13 cellular contexts compared by ENCODE assay signal in genomic region chr2:203783496-203784203, GRCh38.
DNase-seq lines count a peak whose midpoint lies in the region; ATAC-seq and TF ChIP-seq lines count a peak whose summit lies in the region.
"Had no signal": no experiment of that assay in that cellular context is flagged by ENCODE, and none has a peak within 500 bp of the region (broad histone marks: within the 10 kb centered on the region; RNA-seq: fewer than 3 reads in every experiment).

No MANE protein-coding gene starts in this region.

- intact Hi-C loops in Caco-2 (cut with micrococcal nuclease; ENCODE audit: unreplicated experiment): loop anchor here (1.0 to 5.0 kb wide), 7 partner anchors 32 to 248 kb away; partner anchors contain the start of gene RAPH1
- intact Hi-C loops in stomach (cut with DNase I; ENCODE audit: low total_unique reads): no loop called here

- no peaks in the 10 kb centered on the region for H3K27me3 ChIP-seq in Caco-2 (replicated peaks; ENCODE audit: control insufficient read depth, insufficient read depth, low read length)
- no peaks in the 10 kb centered on the region for H3K27me3 ChIP-seq in Loucy (ENCODE audit: insufficient read depth, low read length, poor library complexity, severe bottlenecking)
- H3K27me3 ChIP-seq in fibroblast of lung (ENCODE audit: control insufficient read depth, insufficient read depth, low read length): no peaks in the 10 kb centered on the region
- no peaks in the 10 kb centered on the region for H3K27me3 ChIP-seq in stomach

- POLR2A ChIA-PET in Caco-2 (lab: Charles Lee): interaction anchor here (0.9 to 1.7 kb wide), 5 partner anchors 30 to 250 kb away, joined by 3 to 9 read pairs (median 3); no protein-coding TSS in a partner anchor

- H3K27me3 Mint-ChIP-seq in Caco-2 (ENCODE audit: insufficient read depth, unreplicated experiment): no peaks in the 10 kb centered on the region

- peaks cover 9% of the 10 kb centered on the region for H3K9me3 Mint-ChIP-seq in Caco-2 (ENCODE audit: unreplicated experiment)

- TSS peak; percentile 65 for BruUV-seq in Caco-2 (replicated peaks; lab: Mats Ljungman, UMichigan)

- no peaks in the 10 kb centered on the region for H3K9me2 ChIP-seq in Loucy (replicated peaks; ENCODE audit: low read depth, low read length)

- no peak for ATAC-seq in GM19351 (IDR thresholded peaks at IDR 0.05; ENCODE audit: unreplicated experiment)

- no peak for TF ChIP-seq EP300 in stomach (IDR thresholded peaks at IDR 0.05)

- H3K9me3 ChIP-seq in Caco-2 (no peaks in the 10 kb centered on the region), Loucy (ENCODE audit: insufficient read depth, low read depth, low read length) (no peaks in the 10 kb centered on the region), fibroblast of lung (ENCODE audit: control insufficient read depth, insufficient read depth, low read depth, low read length) (no peaks in the 10 kb centered on the region), stomach (no peaks in the 10 kb centered on the region)

- H3F3A ChIP-seq in Loucy (ENCODE audit: low read depth): no peaks in the 10 kb centered on the region

- DNase-seq in Caco-2 (peak; percentile 91 to 92), fibroblast of lung (ENCODE audit: low read depth in 2 of 2) (peak; percentile 62 to 97), non-pigmented ciliary epithelial cell (ENCODE audit: low read depth) (peak; percentile 85), cerebellar cortex (ENCODE audit: low spot score) (no peak), ACHN (no peak), stomach (no peak)
- DNase-seq: GDM1, GOT3, MM.1S, NCI-H524 treated with DMSO at 0.1 percent for 48 hours, SW 1271 had no signal

- peaks cover 41% of the 10 kb centered on the region for H3K36me3 Mint-ChIP-seq in Caco-2 (ENCODE audit: insufficient read depth, unreplicated experiment)

- H3K79me2 ChIP-seq in Loucy (ENCODE audit: insufficient read depth, low read length) (no peaks in the 10 kb centered on the region), fibroblast of lung (ENCODE audit: control insufficient read depth, insufficient read depth, low read length) (no peaks in the 10 kb centered on the region)

- H3K36me3 ChIP-seq in Caco-2 (ENCODE audit: control insufficient read depth, insufficient read depth, low read length) (no peaks in the 10 kb centered on the region), Loucy (ENCODE audit: insufficient read depth, low read length) (no peaks in the 10 kb centered on the region), fibroblast of lung (ENCODE audit: control insufficient read depth, insufficient read depth, low read length) (no peaks in the 10 kb centered on the region), stomach (no peaks in the 10 kb centered on the region)

- H3K4me1 ChIP-seq in Caco-2 (peaks cover 54% of the 10 kb centered on the region), Loucy (ENCODE audit: insufficient read depth, low read length, poor library complexity, severe bottlenecking) (peaks cover 19% of the 10 kb centered on the region), fibroblast of lung (ENCODE audit: control insufficient read depth, extremely low read depth, insufficient read depth, low read length) (peaks cover 20% of the 10 kb centered on the region), stomach (peaks cover 0 to 20% (median 14%) of the 10 kb centered on the region in 4 donors)

- TF ChIP-seq POLR2A in stomach (IDR thresholded peaks at IDR 0.05): no peak

- no peak for TF ChIP-seq CTCF in Caco-2 (IDR thresholded peaks at IDR 0.05; ENCODE audit: insufficient read depth in 1 of 2, low read depth in 1 of 2, low read length in 1 of 2, severe bottlenecking in 1 of 2, unreplicated experiment in 1 of 2)
- no peak for TF ChIP-seq CTCF in Loucy (conservative IDR thresholded peaks at IDR 0.05; ENCODE audit: low read length)
- no peak for TF ChIP-seq CTCF in fibroblast of lung (conservative IDR thresholded peaks at IDR 0.05 in 1 of 2, IDR thresholded peaks at IDR 0.05 in 1 of 2; ENCODE audit: low read depth in 1 of 2, low read length in 2 of 2)
- no peak for TF ChIP-seq CTCF in stomach (IDR thresholded peaks at IDR 0.05)

- H3K27ac ChIP-seq in fibroblast of lung (ENCODE audit: insufficient read depth, low read length) (peak overlapping the region; percentile 74), stomach (no peak overlapping the region)

- 58 to 73% (median 64%) methylated on average over 4 of the region's 4 CpGs for WGBS in stomach, 5 donors

- peaks cover 37% of the 10 kb centered on the region for H3K4me1 Mint-ChIP-seq in Caco-2 (ENCODE audit: low read depth, unreplicated experiment)

- H3K4me2 ChIP-seq in Loucy (ENCODE audit: low read depth, low read length, poor library complexity, severe bottlenecking): no peak overlapping the region
- peak overlapping the region; percentile 29 for H3K4me2 ChIP-seq in fibroblast of lung (ENCODE audit: extremely low read depth, insufficient read depth, low read length)

- peak overlapping the region; percentile 63 for H3K4me3 Mint-ChIP-seq in Caco-2 (ENCODE audit: unreplicated experiment)

- H3K27ac Mint-ChIP-seq in Caco-2 (ENCODE audit: unreplicated experiment): peak overlapping the region; percentile 96

- H2AFZ ChIP-seq in Loucy (ENCODE audit: low read length): peak overlapping the region; percentile 7; the same call in 1 of the 2 replicates
- no peak overlapping the region for H2AFZ ChIP-seq in fibroblast of lung (ENCODE audit: low read length)

- H3K4me3 ChIP-seq in Caco-2 (ENCODE audit: low read depth, low read length): no peak overlapping the region
- H3K4me3 ChIP-seq in Loucy (ENCODE audit: low read length, poor library complexity, severe bottlenecking): no peak overlapping the region
- H3K4me3 ChIP-seq in fibroblast of lung (replicated peaks in 1 of 4; ENCODE audit: control extremely low read depth in 1 of 4, insufficient read depth in 1 of 4, low read depth in 3 of 4, low read length in 4 of 4): no peak overlapping the region
- H3K4me3 ChIP-seq in stomach: no peak overlapping the region

- H4K20me1 ChIP-seq in Loucy (ENCODE audit: insufficient read depth, low read length, poor library complexity, severe bottlenecking) (no peaks in the 10 kb centered on the region), fibroblast of lung (ENCODE audit: control insufficient read depth, extremely low read depth, insufficient read depth, low read length) (no peaks in the 10 kb centered on the region)

- no peak overlapping the region for H3K9ac ChIP-seq in Loucy (ENCODE audit: low read depth, low read length, poor library complexity, severe bottlenecking)
- peak overlapping the region; percentile 5 for H3K9ac ChIP-seq in fibroblast of lung (ENCODE audit: insufficient read depth, low read length)

- CTCF ChIA-PET in Caco-2 (lab: Charles Lee): interaction anchor here (0.7 to 2.3 kb wide), 8 partner anchors 11 to 131 kb away, joined by 3 to 33 read pairs (median 3); no protein-coding TSS in a partner anchor

- in situ Hi-C loops in ACHN (cut with HindIII; ENCODE audit: low pct_ligation_motif_present, low pct_unique_long_range_greater_than_20kb, low sequenced_read_pairs): no loop called here

Comparison
In these comparisons a context has a peak if more than half of its experiments do, and no peak if none do; other contexts are left out.
1. DNase-seq: peak in Caco-2 (2 of 2), fibroblast of lung (2 of 2) and non-pigmented ciliary epithelial cell (single experiment); none in cerebellar cortex (single experiment), ACHN (single experiment) and stomach (single experiment).